Comparison of ENCODE assay signal across 1 cellular context in genomic region chr10:3775671-3776551, GRCh38.
TF ChIP-seq lines count a peak whose summit lies in the region.

No MANE protein-coding gene starts in this region.

TF ChIP-seq in HepG2, 621 proteins besides CTCF, POLR2A, EP300 and RAD21 (continued from another document and continues in another):
- peak; percentile 99 for TF ChIP-seq PAF1 (CRISPR knock-in tag; IDR thresholded peaks at IDR 0.05)
- TF ChIP-seq, protein P1, sequence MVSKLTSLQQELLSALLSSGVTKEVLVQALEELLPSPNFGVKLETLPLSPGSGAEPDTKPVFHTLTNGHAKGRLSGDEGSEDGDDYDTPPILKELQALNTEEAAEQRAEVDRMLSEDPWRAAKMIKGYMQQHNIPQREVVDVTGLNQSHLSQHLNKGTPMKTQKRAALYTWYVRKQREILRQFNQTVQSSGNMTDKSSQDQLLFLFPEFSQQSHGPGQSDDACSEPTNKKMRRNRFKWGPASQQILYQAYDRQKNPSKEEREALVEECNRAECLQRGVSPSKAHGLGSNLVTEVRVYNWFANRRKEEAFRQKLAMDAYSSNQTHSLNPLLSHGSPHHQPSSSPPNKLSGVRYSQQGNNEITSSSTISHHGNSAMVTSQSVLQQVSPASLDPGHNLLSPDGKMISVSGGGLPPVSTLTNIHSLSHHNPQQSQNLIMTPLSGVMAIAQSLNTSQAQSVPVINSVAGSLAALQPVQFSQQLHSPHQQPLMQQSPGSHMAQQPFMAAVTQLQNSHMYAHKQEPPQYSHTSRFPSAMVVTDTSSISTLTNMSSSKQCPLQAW (CRISPR knock-in tag; IDR thresholded peaks at IDR 0.05), result peak; percentile 48; the same call in 1 of the 2 replicates
- TF ChIP-seq TBP (CRISPR knock-in tag; IDR thresholded peaks at IDR 0.05), result peak; percentile 57; the same call in 1 of the 2 replicates
- TF ChIP-seq MAF1 (CRISPR knock-in tag; IDR thresholded peaks at IDR 0.05; ENCODE audit: borderline replicate concordance), result no peak
- no peak for TF ChIP-seq ZNF672 (CRISPR knock-in tag; IDR thresholded peaks at IDR 0.05)
- TF ChIP-seq ZBTB34 (CRISPR knock-in tag; IDR thresholded peaks at IDR 0.05), result no peak
- peak; percentile 96 for TF ChIP-seq ZC3H13 (CRISPR knock-in tag; IDR thresholded peaks at IDR 0.05)
- TF ChIP-seq ZBTB38 (CRISPR knock-in tag; IDR thresholded peaks at IDR 0.05), result peak; percentile 90
- peak; percentile 43; the same call in 1 of the 2 replicates for TF ChIP-seq NFKB2 (CRISPR knock-in tag; IDR thresholded peaks at IDR 0.05; ENCODE audit: borderline replicate concordance)
- TF ChIP-seq, protein P2, sequence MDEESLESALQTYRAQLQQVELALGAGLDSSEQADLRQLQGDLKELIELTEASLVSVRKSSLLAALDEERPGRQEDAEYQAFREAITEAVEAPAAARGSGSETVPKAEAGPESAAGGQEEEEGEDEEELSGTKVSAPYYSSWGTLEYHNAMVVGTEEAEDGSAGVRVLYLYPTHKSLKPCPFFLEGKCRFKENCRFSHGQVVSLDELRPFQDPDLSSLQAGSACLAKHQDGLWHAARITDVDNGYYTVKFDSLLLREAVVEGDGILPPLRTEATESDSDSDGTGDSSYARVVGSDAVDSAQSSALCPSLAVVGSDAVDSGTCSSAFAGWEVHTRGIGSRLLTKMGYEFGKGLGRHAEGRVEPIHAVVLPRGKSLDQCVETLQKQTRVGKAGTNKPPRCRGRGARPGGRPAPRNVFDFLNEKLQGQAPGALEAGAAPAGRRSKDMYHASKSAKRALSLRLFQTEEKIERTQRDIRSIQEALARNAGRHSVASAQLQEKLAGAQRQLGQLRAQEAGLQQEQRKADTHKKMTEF (CRISPR knock-in tag; IDR thresholded peaks at IDR 0.05), result peak; percentile 29; the same call in 1 of the 2 replicates
- no peak for TF ChIP-seq RBAK (CRISPR knock-in tag; IDR thresholded peaks at IDR 0.05)
- TF ChIP-seq SSRP1 (CRISPR knock-in tag; IDR thresholded peaks at IDR 0.05), result peak; percentile 98; the same call in 1 of the 2 replicates
- TF ChIP-seq TBX3 (IDR thresholded peaks at IDR 0.05; ENCODE audit: borderline replicate concordance), result no peak
- TF ChIP-seq SAP130 (CRISPR knock-in tag; IDR thresholded peaks at IDR 0.05; ENCODE audit: low read depth), result peak; percentile 32; the same call in 1 of the 2 replicates
- TF ChIP-seq TCF7L2 (IDR thresholded peaks at IDR 0.05; ENCODE audit: low read depth, low read length), result no peak
- TF ChIP-seq ZNF230 (CRISPR knock-in tag; IDR thresholded peaks at IDR 0.05), result 0 out of 2 replicates have a peak, but pooled peaks have one; percentile 48
- TF ChIP-seq ZFP37 (CRISPR knock-in tag; IDR thresholded peaks at IDR 0.05; ENCODE audit: borderline replicate concordance), result peak; percentile 79; the same call in 1 of the 2 replicates
- peak; percentile 73 for TF ChIP-seq ZNF878 (CRISPR knock-in tag; IDR thresholded peaks at IDR 0.05)
- TF ChIP-seq DPF2 (CRISPR knock-in tag; IDR thresholded peaks at IDR 0.05; ENCODE audit: borderline replicate concordance, low read depth), result no peak
- TF ChIP-seq, protein P3, sequence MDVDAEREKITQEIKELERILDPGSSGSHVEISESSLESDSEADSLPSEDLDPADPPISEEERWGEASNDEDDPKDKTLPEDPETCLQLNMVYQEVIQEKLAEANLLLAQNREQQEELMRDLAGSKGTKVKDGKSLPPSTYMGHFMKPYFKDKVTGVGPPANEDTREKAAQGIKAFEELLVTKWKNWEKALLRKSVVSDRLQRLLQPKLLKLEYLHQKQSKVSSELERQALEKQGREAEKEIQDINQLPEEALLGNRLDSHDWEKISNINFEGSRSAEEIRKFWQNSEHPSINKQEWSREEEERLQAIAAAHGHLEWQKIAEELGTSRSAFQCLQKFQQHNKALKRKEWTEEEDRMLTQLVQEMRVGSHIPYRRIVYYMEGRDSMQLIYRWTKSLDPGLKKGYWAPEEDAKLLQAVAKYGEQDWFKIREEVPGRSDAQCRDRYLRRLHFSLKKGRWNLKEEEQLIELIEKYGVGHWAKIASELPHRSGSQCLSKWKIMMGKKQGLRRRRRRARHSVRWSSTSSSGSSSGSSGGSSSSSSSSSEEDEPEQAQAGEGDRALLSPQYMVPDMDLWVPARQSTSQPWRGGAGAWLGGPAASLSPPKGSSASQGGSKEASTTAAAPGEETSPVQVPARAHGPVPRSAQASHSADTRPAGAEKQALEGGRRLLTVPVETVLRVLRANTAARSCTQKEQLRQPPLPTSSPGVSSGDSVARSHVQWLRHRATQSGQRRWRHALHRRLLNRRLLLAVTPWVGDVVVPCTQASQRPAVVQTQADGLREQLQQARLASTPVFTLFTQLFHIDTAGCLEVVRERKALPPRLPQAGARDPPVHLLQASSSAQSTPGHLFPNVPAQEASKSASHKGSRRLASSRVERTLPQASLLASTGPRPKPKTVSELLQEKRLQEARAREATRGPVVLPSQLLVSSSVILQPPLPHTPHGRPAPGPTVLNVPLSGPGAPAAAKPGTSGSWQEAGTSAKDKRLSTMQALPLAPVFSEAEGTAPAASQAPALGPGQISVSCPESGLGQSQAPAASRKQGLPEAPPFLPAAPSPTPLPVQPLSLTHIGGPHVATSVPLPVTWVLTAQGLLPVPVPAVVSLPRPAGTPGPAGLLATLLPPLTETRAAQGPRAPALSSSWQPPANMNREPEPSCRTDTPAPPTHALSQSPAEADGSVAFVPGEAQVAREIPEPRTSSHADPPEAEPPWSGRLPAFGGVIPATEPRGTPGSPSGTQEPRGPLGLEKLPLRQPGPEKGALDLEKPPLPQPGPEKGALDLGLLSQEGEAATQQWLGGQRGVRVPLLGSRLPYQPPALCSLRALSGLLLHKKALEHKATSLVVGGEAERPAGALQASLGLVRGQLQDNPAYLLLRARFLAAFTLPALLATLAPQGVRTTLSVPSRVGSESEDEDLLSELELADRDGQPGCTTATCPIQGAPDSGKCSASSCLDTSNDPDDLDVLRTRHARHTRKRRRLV (CRISPR knock-in tag; IDR thresholded peaks at IDR 0.05), result no peak
- TF ChIP-seq ZNF12 (CRISPR knock-in tag; IDR thresholded peaks at IDR 0.05), result 0 out of 2 replicates have a peak, but pooled peaks have one; percentile 39
- no peak for TF ChIP-seq ZFP36L1 (CRISPR knock-in tag; IDR thresholded peaks at IDR 0.05)
- no peak for TF ChIP-seq ZNF274 (CRISPR knock-in tag; IDR thresholded peaks at IDR 0.05)
- no peak for TF ChIP-seq ATF1 (CRISPR knock-in tag; IDR thresholded peaks at IDR 0.05)
- 0 out of 2 replicates have a peak, but pooled peaks have one; percentile 10 for TF ChIP-seq ERF (CRISPR knock-in tag; IDR thresholded peaks at IDR 0.05)
- TF ChIP-seq ZNF33B (CRISPR knock-in tag; IDR thresholded peaks at IDR 0.05), result no peak
- TF ChIP-seq, protein P4, sequence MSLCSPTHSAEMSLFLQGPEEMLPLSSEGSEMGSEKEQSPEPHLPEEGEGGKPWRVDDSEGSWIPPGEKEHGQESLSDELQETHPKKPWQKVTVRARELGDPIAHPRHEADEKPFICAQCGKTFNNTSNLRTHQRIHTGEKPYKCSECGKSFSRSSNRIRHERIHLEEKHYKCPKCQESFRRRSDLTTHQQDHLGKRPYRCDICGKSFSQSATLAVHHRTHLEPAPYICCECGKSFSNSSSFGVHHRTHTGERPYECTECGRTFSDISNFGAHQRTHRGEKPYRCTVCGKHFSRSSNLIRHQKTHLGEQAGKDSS (CRISPR knock-in tag; IDR thresholded peaks at IDR 0.05; ENCODE audit: borderline replicate concordance, low read depth), result peak; percentile 60; the same call in 1 of the 2 replicates
- TF ChIP-seq, protein P5, sequence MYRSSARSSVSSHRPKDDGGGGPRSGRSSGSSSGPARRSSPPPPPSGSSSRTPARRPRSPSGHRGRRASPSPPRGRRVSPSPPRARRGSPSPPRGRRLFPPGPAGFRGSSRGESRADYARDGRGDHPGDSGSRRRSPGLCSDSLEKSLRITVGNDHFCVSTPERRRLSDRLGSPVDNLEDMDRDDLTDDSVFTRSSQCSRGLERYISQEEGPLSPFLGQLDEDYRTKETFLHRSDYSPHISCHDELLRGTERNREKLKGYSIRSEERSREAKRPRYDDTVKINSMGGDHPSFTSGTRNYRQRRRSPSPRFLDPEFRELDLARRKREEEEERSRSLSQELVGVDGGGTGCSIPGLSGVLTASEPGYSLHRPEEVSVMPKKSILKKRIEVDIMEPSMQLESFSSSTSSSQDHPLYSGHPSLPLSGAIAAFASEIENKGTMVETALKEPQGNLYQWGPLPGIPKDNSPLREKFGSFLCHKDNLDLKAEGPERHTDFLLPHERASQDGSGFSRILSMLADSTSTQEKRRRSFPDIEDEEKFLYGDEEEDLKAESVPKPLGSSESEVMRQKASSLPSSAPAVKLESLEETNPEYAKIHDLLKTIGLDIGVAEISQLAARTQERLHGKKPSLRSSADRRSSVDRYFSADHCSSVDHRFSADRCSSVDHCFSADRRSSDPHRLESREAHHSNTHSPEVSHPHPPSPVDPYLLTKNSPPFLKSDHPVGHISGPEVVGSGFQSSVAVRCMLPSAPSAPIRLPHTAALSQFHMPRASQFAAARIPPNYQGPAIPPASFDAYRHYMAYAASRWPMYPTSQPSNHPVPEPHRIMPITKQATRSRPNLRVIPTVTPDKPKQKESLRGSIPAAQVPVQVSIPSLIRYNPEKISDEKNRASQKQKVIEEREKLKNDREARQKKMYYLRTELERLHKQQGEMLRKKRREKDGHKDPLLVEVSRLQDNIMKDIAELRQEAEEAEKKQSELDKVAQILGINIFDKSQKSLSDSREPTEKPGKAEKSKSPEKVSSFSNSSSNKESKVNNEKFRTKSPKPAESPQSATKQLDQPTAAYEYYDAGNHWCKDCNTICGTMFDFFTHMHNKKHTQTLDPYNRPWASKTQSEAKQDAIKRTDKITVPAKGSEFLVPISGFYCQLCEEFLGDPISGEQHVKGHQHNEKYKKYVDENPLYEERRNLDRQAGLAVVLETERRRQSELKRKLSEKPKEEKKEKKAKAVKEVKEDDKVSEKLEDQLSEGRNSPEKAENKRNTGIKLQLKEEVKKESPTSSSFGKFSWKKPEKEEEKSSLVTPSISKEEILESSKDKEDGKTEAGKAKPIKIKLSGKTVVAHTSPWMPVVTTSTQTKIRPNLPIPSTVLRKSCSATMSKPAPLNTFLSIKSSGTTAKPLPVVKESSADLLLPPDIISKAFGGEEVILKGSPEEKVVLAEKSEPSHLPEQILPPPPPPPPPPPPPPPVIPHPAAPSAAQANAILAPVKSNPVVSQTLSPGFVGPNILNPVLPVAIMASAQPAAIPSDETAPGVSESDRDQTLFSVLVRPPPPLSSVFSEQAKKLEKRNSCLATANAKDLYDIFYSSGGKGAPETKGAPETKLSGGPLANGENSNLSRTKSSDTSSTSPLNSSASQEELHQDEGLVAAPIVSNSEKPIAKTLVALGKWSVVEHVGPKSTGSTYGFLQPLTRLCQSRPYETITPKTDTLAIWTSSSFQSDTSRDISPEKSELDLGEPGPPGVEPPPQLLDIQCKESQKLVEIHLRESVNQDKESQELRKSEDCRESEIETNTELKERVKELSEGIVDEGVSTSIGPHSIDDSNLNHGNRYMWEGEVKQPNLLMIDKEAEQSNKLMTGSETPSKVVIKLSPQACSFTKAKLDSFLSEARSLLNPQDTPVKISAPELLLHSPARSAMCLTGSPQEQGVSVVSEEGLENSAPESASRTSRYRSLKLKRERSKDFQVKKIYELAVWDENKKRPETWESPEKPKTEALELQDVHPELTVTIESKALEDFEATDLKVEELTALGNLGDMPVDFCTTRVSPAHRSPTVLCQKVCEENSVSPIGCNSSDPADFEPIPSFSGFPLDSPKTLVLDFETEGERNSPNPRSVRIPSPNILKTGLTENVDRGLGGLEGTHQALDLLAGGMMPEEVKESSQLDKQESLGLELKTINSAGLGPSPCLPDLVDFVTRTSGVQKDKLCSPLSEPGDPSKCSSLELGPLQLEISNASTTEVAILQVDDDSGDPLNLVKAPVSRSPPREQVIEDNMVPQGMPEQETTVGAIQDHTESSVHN (CRISPR knock-in tag; IDR thresholded peaks at IDR 0.05), result 0 out of 2 replicates have a peak, but pooled peaks have one; percentile 64
- TF ChIP-seq AFF4 (CRISPR knock-in tag; IDR thresholded peaks at IDR 0.05), result no peak
- peak; percentile 55; the same call in 1 of the 2 replicates for TF ChIP-seq ZSCAN21 (CRISPR knock-in tag; IDR thresholded peaks at IDR 0.05; ENCODE audit: borderline replicate concordance)
- TF ChIP-seq PHF5A (CRISPR knock-in tag; IDR thresholded peaks at IDR 0.05; ENCODE audit: low read depth, unreplicated experiment), result no peak
- TF ChIP-seq HOXA7 (CRISPR knock-in tag; IDR thresholded peaks at IDR 0.05), result no peak
- peak; percentile 62 for TF ChIP-seq ZFX (CRISPR knock-in tag; IDR thresholded peaks at IDR 0.05; ENCODE audit: low read depth)
- TF ChIP-seq CENPX (CRISPR knock-in tag; IDR thresholded peaks at IDR 0.05), result no peak
